Comparison of ENCODE assay signal across 26 cellular contexts in genomic region chr2:99340669-99341236, GRCh38. TPM values are rescaled to one million over a fixed set of nuclear protein-coding genes. Genes with fewer than 3 reads are reported as not detected.
DNase-seq lines count a peak whose midpoint lies in the region; ATAC-seq and TF ChIP-seq lines count a peak whose summit lies in the region.
"Had no signal": no experiment of that assay in that cellular context is flagged by ENCODE, and none has a peak within 500 bp of the region (broad histone marks: within the 10 kb centered on the region; RNA-seq: fewer than 3 reads in every experiment).

No MANE protein-coding gene starts in this region.

- H3K9me2 ChIP-seq in GM23338 (ENCODE audit: insufficient read depth): no peaks in the 10 kb centered on the region

- no peak overlapping the region for H3K27ac ChIP-seq in CD4-positive, CD25-positive, alpha-beta regulatory T cell (ENCODE audit: insufficient read depth, low read length, poor library complexity, severe bottlenecking)
- H3K27ac ChIP-seq in GM23338 (ENCODE audit: low read depth) (no peak overlapping the region), vagina (no peak overlapping the region)
- H3K27ac ChIP-seq: BLaER1 treated with 17β-estradiol and CSF1 and Interleukin-3, amounts not matched to agents 10 nM and 100 nM; colonic mucosa; parathyroid adenoma; suprapubic skin had no signal

- no peak overlapping the region for H3K4me2 ChIP-seq in GM23338

- no peaks in the 10 kb centered on the region for H3K9me3 Mint-ChIP-seq in CD4-positive, CD25-positive, alpha-beta regulatory T cell
- no peaks in the 10 kb centered on the region for H3K9me3 Mint-ChIP-seq in GM23338
- H3K9me3 Mint-ChIP-seq: neural crest cell; T-helper 1 cell treated with Interleukin-12 subunit alpha and Interleukin-12 subunit beta and Interleukin-4 antibody, amounts not matched to agents 30 μg/mL and 1 μg/mL, for 36 hours had no signal

- H3K27me3 ChIP-seq in CD4-positive, CD25-positive, alpha-beta regulatory T cell (ENCODE audit: control insufficient read depth, insufficient read depth, low read length): no peaks in the 10 kb centered on the region
- H3K27me3 ChIP-seq in GM23338 (ENCODE audit: insufficient read depth) (no peaks in the 10 kb centered on the region), vagina (no peaks in the 10 kb centered on the region)
- H3K27me3 ChIP-seq: BLaER1 treated with 17β-estradiol and CSF1 and Interleukin-3, amounts not matched to agents 10 nM and 100 nM; colonic mucosa; suprapubic skin had no signal

- peaks cover 4% of the 10 kb centered on the region for H3K36me3 ChIP-seq in CD4-positive, CD25-positive, alpha-beta regulatory T cell (ENCODE audit: control insufficient read depth, insufficient read depth, low read length)
- H3K36me3 ChIP-seq in GM23338 (ENCODE audit: insufficient read depth): no peaks in the 10 kb centered on the region
- H3K36me3 ChIP-seq in vagina: no peaks in the 10 kb centered on the region
- H3K36me3 ChIP-seq: colonic mucosa, suprapubic skin had no signal

- H3F3A ChIP-seq in GM23338 (replicated peaks; ENCODE audit: low read depth): 0 out of 2 replicates have a peak, but pooled peaks cover 4% of the 10 kb centered on the region

- no peak overlapping the region for H2AFZ ChIP-seq in GM23338
- H2AFZ ChIP-seq: parathyroid adenoma had no signal

- no peaks in the 10 kb centered on the region for H3K27me3 Mint-ChIP-seq in CD4-positive, CD25-positive, alpha-beta regulatory T cell
- H3K27me3 Mint-ChIP-seq in GM23338 (ENCODE audit: insufficient read depth, low read depth, poor library complexity): peaks cover 4% of the 10 kb centered on the region
- no peaks in the 10 kb centered on the region for H3K27me3 Mint-ChIP-seq in T-helper 17 cell

- no peak for DNase-seq in CD4-positive, CD25-positive, alpha-beta regulatory T cell
- DNase-seq in GM23338 (ENCODE audit: low spot score) (no peak), T-helper 17 cell (no peak), iris pigment epithelial cell (ENCODE audit: low read depth) (peak; percentile 9), NCI-H1417 (lab: John Stamatoyannopoulos, UW) (no peak), vagina (ENCODE audit: extremely low spot score in 2 of 2) (no peak), D341Med (ENCODE audit: low spot score) (no peak)
- DNase-seq: activated naive CD4-positive, alpha-beta T cell; amygdala; colonic mucosa; DMS79 treated with DMSO at 0.1 percent for 48 hours; effector CD8-positive, alpha-beta T cell; head of caudate nucleus; left cardiac atrium; NCI-H1092; NCI-H2029; NCI-H526 treated with DMSO at 0.1 percent for 48 hours; stimulated activated CD4-positive, alpha-beta T cell treated with anti-CD3 and anti-CD28 coated beads, Interleukin-15, amount 100 ng/mL, for 24 hours; stimulated activated naive CD4-positive, alpha-beta T cell had no signal

- H3K4me3 Mint-ChIP-seq in CD4-positive, CD25-positive, alpha-beta regulatory T cell: peak overlapping the region in 1 of 4 donors; percentile 33
- H3K4me3 Mint-ChIP-seq in GM23338 (no peak overlapping the region), T-helper 17 cell (no peak overlapping the region)
- H3K4me3 Mint-ChIP-seq: T-helper 1 cell treated with Interleukin-12 subunit alpha and Interleukin-12 subunit beta and Interleukin-4 antibody, amounts not matched to agents 30 μg/mL and 1 μg/mL, for 36 hours had no signal

- ATAC-seq in CD4-positive, CD25-positive, alpha-beta regulatory T cell (ENCODE audit: low read depth in 2 of 2): no peak
- ATAC-seq in GM23338 (no peak), T-helper 17 cell (no peak), HG02678 (IDR thresholded peaks at IDR 0.05; ENCODE audit: unreplicated experiment) (no peak)
- ATAC-seq: left cardiac atrium had no signal

- H3K79me2 ChIP-seq in GM23338 (replicated peaks; ENCODE audit: insufficient read depth): peaks cover 87% of the 10 kb centered on the region

- H3K4me1 Mint-ChIP-seq in CD4-positive, CD25-positive, alpha-beta regulatory T cell: peaks cover 14 to 57% (median 30%) of the 10 kb centered on the region in 4 donors
- H3K4me1 Mint-ChIP-seq in GM23338: no peaks in the 10 kb centered on the region
- peaks cover 19% of the 10 kb centered on the region for H3K4me1 Mint-ChIP-seq in T-helper 17 cell
- H3K4me1 Mint-ChIP-seq: neural crest cell had no signal

- peaks cover 41% of the 10 kb centered on the region for H4K20me1 ChIP-seq in GM23338 (replicated peaks; ENCODE audit: insufficient read depth)

- H3K4me1 ChIP-seq in CD4-positive, CD25-positive, alpha-beta regulatory T cell (ENCODE audit: control insufficient read depth, insufficient read depth, low read length, poor library complexity, severe bottlenecking): peaks cover 14% of the 10 kb centered on the region
- H3K4me1 ChIP-seq in GM23338 (ENCODE audit: insufficient read depth) (0 out of 2 replicates have a peak, but pooled peaks cover 6% of the 10 kb centered on the region), vagina (peaks cover 18% of the 10 kb centered on the region)
- H3K4me1 ChIP-seq: colonic mucosa, parathyroid adenoma had no signal

- TF ChIP-seq CTCF in GM23338 (conservative IDR thresholded peaks at IDR 0.05; ENCODE audit: low read depth in 2 of 2): no peak
- no peak for TF ChIP-seq CTCF in vagina (IDR thresholded peaks at IDR 0.05)

- intact Hi-C loops in vagina (cut with DNase I): loop anchor here (10.0 kb wide), 1 partner anchor 144 kb away; no protein-coding TSS in a partner anchor

- TF ChIP-seq POLR2A in vagina (IDR thresholded peaks at IDR 0.05): no peak

- H3K27ac Mint-ChIP-seq in CD4-positive, CD25-positive, alpha-beta regulatory T cell: peak overlapping the region in 2 of 3 donors; percentile 20 to 38
- H3K27ac Mint-ChIP-seq in GM23338: 0 out of 2 replicates have a peak overlapping the region, but pooled peaks have one; percentile 31
- H3K27ac Mint-ChIP-seq in T-helper 17 cell: peak overlapping the region; percentile 34
- H3K27ac Mint-ChIP-seq: T-helper 1 cell treated with Interleukin-12 subunit alpha and Interleukin-12 subunit beta and Interleukin-4 antibody, amounts not matched to agents 30 μg/mL and 1 μg/mL, for 36 hours had no signal

- H3K36me3 Mint-ChIP-seq in CD4-positive, CD25-positive, alpha-beta regulatory T cell: peaks cover 9% of the 10 kb centered on the region
- H3K36me3 Mint-ChIP-seq in GM23338 (ENCODE audit: low read depth) (no peaks in the 10 kb centered on the region), T-helper 17 cell (ENCODE audit: low read depth) (no peaks in the 10 kb centered on the region)

- peak overlapping the region; percentile 8 for H3K4me3 ChIP-seq in CD4-positive, CD25-positive, alpha-beta regulatory T cell (ENCODE audit: low read depth, low read length)
- no peak overlapping the region for H3K4me3 ChIP-seq in GM23338
- H3K4me3 ChIP-seq in vagina: no peak overlapping the region
- H3K4me3 ChIP-seq: BLaER1 treated with 17β-estradiol and CSF1 and Interleukin-3, amounts not matched to agents 10 nM and 100 nM; colonic mucosa; suprapubic skin had no signal

- no peaks in the 10 kb centered on the region for H3K9me3 ChIP-seq in CD4-positive, CD25-positive, alpha-beta regulatory T cell (ENCODE audit: control insufficient read depth in 2 of 2, low read length in 2 of 2)
- H3K9me3 ChIP-seq in T-helper 17 cell (ENCODE audit: control insufficient read depth, low read length, poor library complexity, severe bottlenecking) (no peaks in the 10 kb centered on the region), vagina (no peaks in the 10 kb centered on the region)
- H3K9me3 ChIP-seq: BLaER1 treated with 17β-estradiol and CSF1 and Interleukin-3, amounts not matched to agents 10 nM and 100 nM; Caco-2; colonic mucosa; suprapubic skin had no signal

TF ChIP-seq in GM23338, 12 proteins besides CTCF, POLR2A, EP300 and RAD21 (continues in another document):
- TF ChIP-seq NANOG (IDR thresholded peaks at IDR 0.05; ENCODE audit: borderline replicate concordance): no peak
- no peak for TF ChIP-seq ZNF331 (CRISPR knock-in tag; IDR thresholded peaks at IDR 0.05; ENCODE audit: low read depth)
- no peak for TF ChIP-seq POLR2AphosphoS5 (IDR thresholded peaks at IDR 0.05; ENCODE audit: low read depth)
- no peak for TF ChIP-seq EZH2 (IDR thresholded peaks at IDR 0.05; ENCODE audit: low read depth, unreplicated experiment)
- TF ChIP-seq CREB1 (CRISPR knock-in tag; IDR thresholded peaks at IDR 0.05; ENCODE audit: low read depth): no peak
- no peak for TF ChIP-seq STAT1 (IDR thresholded peaks at IDR 0.05; ENCODE audit: unreplicated experiment)
- no peak for TF ChIP-seq JUNB (IDR thresholded peaks at IDR 0.05; ENCODE audit: unreplicated experiment)

RNA-seq across cellular contexts. Expression of gene EIF5B, which starts 3.6 kb away (rescaled TPM):
- 38.0 TPM for total RNA-seq in CD4-positive, CD25-positive, alpha-beta regulatory T cell
- 1 to 10 TPM; 2.9 to 4.6 (median 4.0) TPM for polyA plus RNA-seq in CD4-positive, CD25-positive, alpha-beta regulatory T cell
- total RNA-seq in GM23338 (2014; rRNA removed; shearing (Covaris generic)): 32.5 and 34.2 TPM in 2 replicates
- 91.2 and 108 TPM in 2 replicates for polyA plus RNA-seq in GM23338 (2016; fragmentation: Nextera tagmentation; extraction: Ambion mirVana)
- total RNA-seq in T-helper 17 cell (10 to 100 TPM; 35.9 to 36.2 TPM), vagina (31.2 TPM)

RNA-seq across cellular contexts. Expression of gene TXNDC9, which starts 4.6 kb away (rescaled TPM):
- 15.1 TPM for total RNA-seq in CD4-positive, CD25-positive, alpha-beta regulatory T cell
- 10 to 100 TPM; 57.6 to 83.6 (median 72.8) TPM for polyA plus RNA-seq in CD4-positive, CD25-positive, alpha-beta regulatory T cell
- 48.1 and 54.4 TPM in 2 replicates for total RNA-seq in GM23338 (2014; rRNA removed; shearing (Covaris generic))
- 56.6 and 67.4 TPM in 2 replicates for polyA plus RNA-seq in GM23338 (2016; fragmentation: Nextera tagmentation; extraction: Ambion mirVana)
- total RNA-seq in T-helper 17 cell (10 to 100 TPM in 1 of 2 donors, 1 to 10 TPM in 1; 9.0 to 10.1 TPM), vagina (37.1 TPM)

RNA-seq across cellular contexts. Expression of gene LYG1, which starts 39.8 kb away (rescaled TPM):
- 2.0 TPM for total RNA-seq in CD4-positive, CD25-positive, alpha-beta regulatory T cell
- polyA plus RNA-seq in CD4-positive, CD25-positive, alpha-beta regulatory T cell: under 1 TPM in 1 of 4 donors, not detected in 3; 0.46 TPM
- total RNA-seq in GM23338 (2014; rRNA removed; shearing (Covaris generic)): 0.35 TPM in 1 of 2 replicates, not detected in the other
- 0.50 and 0.57 TPM in 2 replicates for polyA plus RNA-seq in GM23338 (2016; fragmentation: Nextera tagmentation; extraction: Ambion mirVana)
- total RNA-seq in T-helper 17 cell (1 to 10 TPM; 1.1 to 1.8 TPM), vagina (not detected)
